In genomic region chr15:95868450-95868849, GRCh38 we compare ENCODE assay signal across 24 cellular contexts.
"Had no signal": no experiment of that assay in that cellular context is flagged by ENCODE, and none has a peak within 500 bp of the region (broad histone marks: within the 10 kb centered on the region; RNA-seq: fewer than 3 reads in every experiment).

No MANE protein-coding gene starts in this region.

- H3K4me3 ChIP-seq: body of pancreas, coronary artery, esophagus squamous epithelium, hepatocyte, left ventricle myocardium inferior, skin epidermis had no signal

- H3K4me3 Mint-ChIP-seq: memory B cell, WTC11 had no signal

- H3K36me3 ChIP-seq: esophagus squamous epithelium, left ventricle myocardium inferior had no signal

- H3K27me3 Mint-ChIP-seq: progenitor cell of endocrine pancreas, T-helper 17 cell had no signal

- H3K4me1 Mint-ChIP-seq: memory B cell, T-helper 17 cell, WTC11 had no signal

- H3K27ac ChIP-seq: body of pancreas, coronary artery, esophagus squamous epithelium, hepatocyte, left ventricle myocardium inferior, skin epidermis had no signal

- H3K4me1 ChIP-seq: body of pancreas, esophagus squamous epithelium, left ventricle myocardium inferior had no signal

- H3K27me3 ChIP-seq: esophagus squamous epithelium, hepatocyte had no signal

- H3K27ac Mint-ChIP-seq: activated naive CD4-positive, alpha-beta T cell treated with anti-CD3 and anti-CD28 coated beads, Interleukin-2, amount 50 U/mL, for 72 hours; activated T-helper 2 cell treated with anti-CD3 and anti-CD28 coated beads, Interferon-gamma antibody, Interleukin-2, Interleukin-4, amounts not matched to agents 10 μg/mL and 5 μg/mL and 100 μg/mL, durations not matched to agents 14 hours and 24 hours and 36 hours; memory B cell; progenitor cell of endocrine pancreas; T-helper 17 cell; WTC11 had no signal

- ATAC-seq: activated naive CD4-positive, alpha-beta T cell treated with anti-CD3 and anti-CD28 coated beads, Interleukin-2, amount 50 U/mL, for 72 hours; body of pancreas; right cardiac atrium; T-helper 17 cell; WTC11 had no signal

- H3K9me3 Mint-ChIP-seq: activated naive CD4-positive, alpha-beta T cell treated with anti-CD3 and anti-CD28 coated beads, Interleukin-2, amount 50 U/mL, for 72 hours; activated T-helper 2 cell treated with anti-CD3 and anti-CD28 coated beads, Interferon-gamma antibody, Interleukin-2, Interleukin-4, amounts not matched to agents 10 μg/mL and 5 μg/mL and 100 μg/mL, durations not matched to agents 14 hours and 24 hours and 36 hours; memory B cell; WTC11 had no signal

- FAIRE-seq: endothelial cell of umbilical vein, keratinocyte, TTC549 had no signal

- H3K9me3 ChIP-seq: body of pancreas, esophagus squamous epithelium, left ventricle myocardium inferior had no signal

- H3K36me3 Mint-ChIP-seq: activated naive CD4-positive, alpha-beta T cell treated with anti-CD3 and anti-CD28 coated beads, Interleukin-2, amount 50 U/mL, for 72 hours; memory B cell; WTC11 had no signal

- DNase-seq: activated CD4-positive, alpha-beta T cell treated with anti-CD3 and anti-CD28 coated beads, Interleukin-2, amount 50 U/mL, for 1 hour; activated T-cell treated with anti-CD3 and anti-CD28 coated beads, Interleukin-2, amount 50 U/mL, for 1 hour; amygdala; body of pancreas; caudate nucleus; effector CD4-positive, alpha-beta T cell; esophagus squamous epithelium; left ventricle myocardium inferior; right cardiac atrium; stimulated activated CD4-positive, alpha-beta T cell treated with anti-CD3 and anti-CD28 coated beads, Interleukin-4, amount 100 ng/mL, for 24 hours; stimulated activated naive CD4-positive, alpha-beta T cell treated with Interleukin-2 at 50 U/mL for 16 hours; T-helper 17 cell; trophoblast cell had no signal
